Comparison of ENCODE assay signal across 8 cellular contexts in the genomic region with DNA sequence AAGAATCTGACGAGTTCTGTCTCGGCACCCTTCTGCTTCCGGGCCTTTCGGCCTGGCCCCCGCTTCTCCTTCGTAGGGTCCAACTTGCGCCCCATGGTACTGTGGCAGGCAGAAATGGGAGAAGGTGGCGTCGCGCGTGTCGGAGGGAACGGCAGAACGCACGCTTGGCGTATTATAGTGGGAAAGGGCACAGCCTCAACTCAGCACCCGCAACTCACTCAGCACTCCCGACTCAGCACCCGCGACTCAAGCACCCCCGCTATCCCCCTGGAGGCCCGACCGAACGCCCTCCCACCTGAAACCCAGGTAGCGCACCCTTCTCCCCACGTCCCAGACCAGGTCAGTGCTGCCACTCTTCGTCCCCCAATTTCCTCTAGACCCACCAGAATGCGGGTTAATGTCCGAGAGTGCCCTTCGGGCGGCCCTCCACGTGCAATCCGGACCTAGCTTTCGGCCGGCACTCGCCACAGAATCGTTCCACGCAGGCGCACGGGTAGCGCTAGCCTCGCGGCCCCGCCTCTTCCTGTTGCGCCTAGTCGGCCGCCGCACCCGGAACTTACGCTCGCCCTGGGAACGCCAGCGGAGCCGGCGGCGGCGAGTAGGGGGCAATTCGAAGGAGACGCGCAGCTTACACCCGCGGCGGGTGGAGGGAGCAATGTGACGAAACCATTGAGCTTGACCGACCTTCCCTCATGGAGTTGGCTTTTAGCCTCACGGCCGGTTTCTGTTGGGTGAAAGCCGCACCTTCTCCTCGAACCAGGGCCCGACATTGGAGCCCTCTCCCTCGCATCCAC. TPM values are rescaled to one million over a fixed set of nuclear protein-coding genes. Genes with fewer than 3 reads are reported as not detected.
A peak's percentile ranks its signal among the peaks of the same experiment; 100 is the strongest.
DNase-seq lines count a peak whose midpoint lies in the region; ATAC-seq and TF ChIP-seq lines count a peak whose summit lies in the region.

A gene (minus strand): TSS at position 468 of the 794 bp plus-strand sequence. CDS start 373 bp downstream, at position 95.

- H3K27ac ChIP-seq in VCaP = peak within 1 kb of the TSS; percentile 84
- H3K27ac ChIP-seq in skin epidermis = peak within 1 kb of the TSS; percentile 70 to 94 (median 87)

- in situ Hi-C loops in T47D (cut with HindIII; ENCODE audit: low pct_unique_long_range_greater_than_20kb, low sequenced_read_pairs) = no loop called here

- peak; percentile 92 for TF ChIP-seq POLR2A in GM18526 (IDR thresholded peaks at IDR 0.05; ENCODE audit: extremely low read depth, insufficient read length)

- TF ChIP-seq CTCF in VCaP (conservative IDR thresholded peaks at IDR 0.05) = no peak

- peak; percentile 56 for ATAC-seq in HG03097 (IDR thresholded peaks at IDR 0.05; ENCODE audit: low FRiP score, unreplicated experiment)

- peak; percentile 70 for DNase-seq in A172 (ENCODE audit: low spot score)
- peak; percentile 57 for DNase-seq in NCI-H2196 treated with DMSO at 0.1 percent for 48 hours (lab: John Stamatoyannopoulos, UW; ENCODE audit: unreplicated experiment)
- DNase-seq in T47D (ENCODE audit: low read depth in 1 of 2, low spot score in 1 of 2) = peak; percentile 66 to 75
- DNase-seq in iPS-NIHi11 (ENCODE audit: low spot score) = peak; percentile 96

- peak within 1 kb of the TSS; percentile 49 to 85 (median 63) for H3K4me3 ChIP-seq in skin epidermis

RNA-seq across cellular contexts. Expression of the gene that starts here (rescaled TPM):
- total RNA-seq in A172 (2014; rRNA removed; shearing (Covaris generic)) = 53.9 and 59.8 TPM in 2 replicates

Comparison
In these comparisons a context has a peak if more than half of its experiments do, and no peak if none do; other contexts are left out.
1. Peak in every context shown above with its lines: DNase-seq, ATAC-seq, H3K4me3 ChIP-seq and H3K27ac ChIP-seq.